Comparison of ENCODE assay signal across 1 cellular context in the genomic region with DNA sequence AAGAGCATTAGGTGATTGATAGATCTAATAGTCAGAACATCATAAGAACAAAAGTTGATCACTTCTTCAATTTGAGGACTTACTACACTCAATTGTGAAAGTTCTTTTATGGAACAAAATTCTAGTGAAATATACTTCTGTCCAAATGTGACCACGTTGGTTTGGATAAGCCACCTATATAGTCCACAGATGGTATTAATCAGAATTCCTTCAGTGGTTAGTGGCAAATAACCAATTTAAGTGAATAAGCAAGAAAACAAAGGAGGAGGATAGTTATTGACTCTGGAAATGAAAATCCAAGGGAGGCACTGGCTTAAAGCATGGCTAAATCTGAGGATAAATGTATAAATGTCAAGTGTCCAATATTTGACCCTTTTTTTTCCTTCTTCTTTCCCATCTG.
TF ChIP-seq lines count a peak whose summit lies in the region.

No MANE protein-coding gene starts in this region.

TF ChIP-seq in SK-N-SH treated with all-trans-retinoic acid at 6 μM for 48 hours, 23 proteins besides CTCF, POLR2A, EP300 and RAD21 (continued from another document):
- TF ChIP-seq, protein P1, sequence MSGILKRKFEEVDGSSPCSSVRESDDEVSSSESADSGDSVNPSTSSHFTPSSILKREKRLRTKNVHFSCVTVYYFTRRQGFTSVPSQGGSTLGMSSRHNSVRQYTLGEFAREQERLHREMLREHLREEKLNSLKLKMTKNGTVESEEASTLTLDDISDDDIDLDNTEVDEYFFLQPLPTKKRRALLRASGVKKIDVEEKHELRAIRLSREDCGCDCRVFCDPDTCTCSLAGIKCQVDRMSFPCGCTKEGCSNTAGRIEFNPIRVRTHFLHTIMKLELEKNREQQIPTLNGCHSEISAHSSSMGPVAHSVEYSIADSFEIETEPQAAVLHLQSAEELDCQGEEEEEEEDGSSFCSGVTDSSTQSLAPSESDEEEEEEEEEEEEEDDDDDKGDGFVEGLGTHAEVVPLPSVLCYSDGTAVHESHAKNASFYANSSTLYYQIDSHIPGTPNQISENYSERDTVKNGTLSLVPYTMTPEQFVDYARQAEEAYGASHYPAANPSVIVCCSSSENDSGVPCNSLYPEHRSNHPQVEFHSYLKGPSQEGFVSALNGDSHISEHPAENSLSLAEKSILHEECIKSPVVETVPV (CRISPR knock-in tag; IDR thresholded peaks at IDR 0.05): no peak
- TF ChIP-seq RARB (CRISPR knock-in tag; IDR thresholded peaks at IDR 0.05) (no peak), BACH2 (CRISPR knock-in tag; IDR thresholded peaks at IDR 0.05; ENCODE audit: borderline replicate concordance) (no peak), TCF4 (CRISPR knock-in tag; IDR thresholded peaks at IDR 0.05; ENCODE audit: borderline replicate concordance) (no peak), ZFP3 (CRISPR knock-in tag; IDR thresholded peaks at IDR 0.05) (no peak), PPARA (CRISPR knock-in tag; IDR thresholded peaks at IDR 0.05; ENCODE audit: borderline replicate concordance) (no peak), CSDC2 (CRISPR knock-in tag; IDR thresholded peaks at IDR 0.05) (no peak), SNAI2 (CRISPR knock-in tag; IDR thresholded peaks at IDR 0.05) (no peak), ESRRG (CRISPR knock-in tag; IDR thresholded peaks at IDR 0.05) (no peak)
- TF ChIP-seq, protein P2, sequence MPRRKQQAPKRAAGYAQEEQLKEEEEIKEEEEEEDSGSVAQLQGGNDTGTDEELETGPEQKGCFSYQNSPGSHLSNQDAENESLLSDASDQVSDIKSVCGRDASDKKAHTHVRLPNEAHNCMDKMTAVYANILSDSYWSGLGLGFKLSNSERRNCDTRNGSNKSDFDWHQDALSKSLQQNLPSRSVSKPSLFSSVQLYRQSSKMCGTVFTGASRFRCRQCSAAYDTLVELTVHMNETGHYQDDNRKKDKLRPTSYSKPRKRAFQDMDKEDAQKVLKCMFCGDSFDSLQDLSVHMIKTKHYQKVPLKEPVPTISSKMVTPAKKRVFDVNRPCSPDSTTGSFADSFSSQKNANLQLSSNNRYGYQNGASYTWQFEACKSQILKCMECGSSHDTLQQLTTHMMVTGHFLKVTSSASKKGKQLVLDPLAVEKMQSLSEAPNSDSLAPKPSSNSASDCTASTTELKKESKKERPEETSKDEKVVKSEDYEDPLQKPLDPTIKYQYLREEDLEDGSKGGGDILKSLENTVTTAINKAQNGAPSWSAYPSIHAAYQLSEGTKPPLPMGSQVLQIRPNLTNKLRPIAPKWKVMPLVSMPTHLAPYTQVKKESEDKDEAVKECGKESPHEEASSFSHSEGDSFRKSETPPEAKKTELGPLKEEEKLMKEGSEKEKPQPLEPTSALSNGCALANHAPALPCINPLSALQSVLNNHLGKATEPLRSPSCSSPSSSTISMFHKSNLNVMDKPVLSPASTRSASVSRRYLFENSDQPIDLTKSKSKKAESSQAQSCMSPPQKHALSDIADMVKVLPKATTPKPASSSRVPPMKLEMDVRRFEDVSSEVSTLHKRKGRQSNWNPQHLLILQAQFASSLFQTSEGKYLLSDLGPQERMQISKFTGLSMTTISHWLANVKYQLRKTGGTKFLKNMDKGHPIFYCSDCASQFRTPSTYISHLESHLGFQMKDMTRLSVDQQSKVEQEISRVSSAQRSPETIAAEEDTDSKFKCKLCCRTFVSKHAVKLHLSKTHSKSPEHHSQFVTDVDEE (CRISPR knock-in tag; IDR thresholded peaks at IDR 0.05): no peak
